Comparison of ENCODE assay signal across 10 cellular contexts in genomic region chr11:67561971-67562560, GRCh38. TPM values are rescaled to one million over a fixed set of nuclear protein-coding genes. Genes with fewer than 3 reads are reported as not detected.
DNase-seq lines count a peak whose midpoint lies in the region; ATAC-seq and TF ChIP-seq lines count a peak whose summit lies in the region.
"Had no signal": no experiment of that assay in that cellular context is flagged by ENCODE, and none has a peak within 500 bp of the region (broad histone marks: within the 10 kb centered on the region; RNA-seq: fewer than 3 reads in every experiment).

No MANE protein-coding gene starts in this region.

- no peak for TF ChIP-seq POLR2A in breast epithelium (IDR thresholded peaks at IDR 0.05)

- no peaks in the 10 kb centered on the region for H3K36me3 ChIP-seq in breast epithelium

- no peak for TF ChIP-seq CTCF in breast epithelium (IDR thresholded peaks at IDR 0.05)

- DNase-seq in EH (ENCODE audit: low read depth) = peak; percentile 21
- DNase-seq in NCI-H524 (lab: John Stamatoyannopoulos, UW) = no peak
- DNase-seq in breast epithelium (ENCODE audit: low spot score in 2 of 2) = no peak
- no peak for DNase-seq in DMS79 treated with DMSO at 0.1 percent for 48 hours (lab: John Stamatoyannopoulos, UW)
- no peak for DNase-seq in anterior cingulate cortex (lab: John Stamatoyannopoulos, UW)
- DNase-seq: NK-92 treated with Interleukin-12 subunit alpha and Interleukin-12 subunit beta, amount 100 ng/mL, for 24 hours had no signal

- H3K27ac ChIP-seq in breast epithelium = no peak overlapping the region

- no peak overlapping the region for H3K4me3 ChIP-seq in breast epithelium

- H3K27me3 ChIP-seq in breast epithelium = no peaks in the 10 kb centered on the region

- no peaks in the 10 kb centered on the region for H3K4me1 ChIP-seq in breast epithelium

- intact Hi-C loops in breast epithelium (cut with DNase I; ENCODE audit: low total_unique reads) = no loop called here

- no peaks in the 10 kb centered on the region for H3K9me3 ChIP-seq in breast epithelium

- ATAC-seq in GM19467 (IDR thresholded peaks at IDR 0.05; ENCODE audit: unreplicated experiment) = peak; percentile 74
- peak; percentile 69 for ATAC-seq in HG03439 (IDR thresholded peaks at IDR 0.05; ENCODE audit: unreplicated experiment)
- ATAC-seq in esophagus mucosa = peak; percentile 71

RNA-seq across cellular contexts. Expression of gene GSTP1, which starts 21.5 kb away (rescaled TPM):
- total RNA-seq in esophagus mucosa = 2,342 TPM
- 1,000 to 10,000 TPM in 2 of 3 donors, 100 to 1,000 TPM in 1; 552 to 1,029 (median 1,013) TPM for total RNA-seq in breast epithelium

RNA-seq across cellular contexts. Expression of gene CABP2, which starts 38.8 kb away (rescaled TPM):
- not detected for total RNA-seq in esophagus mucosa
- total RNA-seq in breast epithelium = not detected
- total RNA-seq: lung microvascular endothelial cell had no signal

RNA-seq across cellular contexts. Expression of gene NDUFV1, which starts 44.7 kb away (rescaled TPM):
- total RNA-seq in esophagus mucosa (140 TPM), breast epithelium (100 to 1,000 TPM; 159 to 222 (median 186) TPM)

RNA-seq across cellular contexts. Expression of gene CDK2AP2, which starts 54.1 kb away (rescaled TPM):
- total RNA-seq in esophagus mucosa (34.8 TPM), breast epithelium (10 to 100 TPM; 32.1 to 35.4 (median 32.8) TPM)

RNA-seq across cellular contexts. Expression of gene PITPNM1, which starts 56.9 kb away (rescaled TPM):
- total RNA-seq in esophagus mucosa = 36.5 TPM
- 10 to 100 TPM in 2 of 3 donors, 1 to 10 TPM in 1; 6.4 to 20.0 (median 11.7) TPM for total RNA-seq in breast epithelium
